Comparison of ENCODE assay signal across 10 cellular contexts in the genomic region with DNA sequence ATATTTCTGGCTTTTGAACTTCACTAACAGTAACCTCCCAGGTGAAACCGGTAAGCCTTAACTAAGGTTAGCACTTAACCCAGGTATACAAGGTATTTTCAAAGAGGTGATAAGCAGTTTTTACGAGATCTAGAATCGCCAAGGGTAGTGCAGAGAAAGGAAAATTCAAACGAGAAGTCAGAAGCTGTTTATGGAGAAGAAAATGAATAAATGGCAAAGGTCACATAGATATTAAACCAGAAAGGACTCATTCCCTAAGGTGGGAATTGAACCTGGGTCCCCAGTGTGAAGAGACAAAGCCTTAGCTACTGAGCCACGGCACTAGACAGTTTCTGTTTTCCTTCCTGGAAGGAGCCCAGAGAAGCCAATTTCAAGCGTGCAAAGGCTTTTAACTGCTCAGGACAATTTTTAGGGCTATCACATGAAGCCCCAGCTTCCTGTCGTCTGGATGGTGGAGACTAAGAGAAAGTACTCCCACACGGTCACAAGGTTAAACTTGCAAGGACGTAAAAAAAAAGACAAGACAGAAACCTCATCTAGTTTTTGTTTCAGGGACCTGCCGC. TPM values are rescaled to one million over a fixed set of nuclear protein-coding genes. Genes with fewer than 3 reads are reported as not detected.
DNase-seq lines count a peak whose midpoint lies in the region; ATAC-seq and TF ChIP-seq lines count a peak whose summit lies in the region.
"Had no signal": no experiment of that assay in that cellular context is flagged by ENCODE, and none has a peak within 500 bp of the region (broad histone marks: within the 10 kb centered on the region; RNA-seq: fewer than 3 reads in every experiment).

No MANE protein-coding gene starts in this region.

- H3K36me3 ChIP-seq in Peyer's patch = no peaks in the 10 kb centered on the region
- H3K36me3 ChIP-seq: SJSA1 had no signal

- intact Hi-C loops in Calu3 (cut with micrococcal nuclease; ENCODE audit: unreplicated experiment) (no loop called here), sciatic nerve (cut with DNase I) (no loop called here)

- no peaks in the 10 kb centered on the region for H3K27me3 ChIP-seq in Peyer's patch
- H3K27me3 ChIP-seq: SJSA1 had no signal

- peaks cover 13% of the 10 kb centered on the region for H3K36me3 Mint-ChIP-seq in Calu3 (ENCODE audit: insufficient read depth, unreplicated experiment)

- TF ChIP-seq CTCF in Calu3 (IDR thresholded peaks at IDR 0.05; ENCODE audit: unreplicated experiment) (no peak), Peyer's patch (IDR thresholded peaks at IDR 0.05) (no peak), cardiac fibroblast (IDR thresholded peaks at IDR 0.05; ENCODE audit: low read depth, low read length) (no peak)

- no peaks in the 10 kb centered on the region for H3K9me3 ChIP-seq in Peyer's patch
- H3K9me3 ChIP-seq: SJSA1 had no signal

- DNase-seq in Calu3 (no peak), Peyer's patch (peak in 2 of 3 donors; percentile 38 to 50), cardiac fibroblast (ENCODE audit: low read depth in 2 of 2) (peak; percentile 61 to 79), sciatic nerve (ENCODE audit: low spot score) (peak; percentile 40), superior temporal gyrus (ENCODE audit: extremely low spot score) (no peak), putamen (ENCODE audit: low spot score) (no peak), NCI-H146 treated with DMSO at 0.1 percent for 48 hours (lab: John Stamatoyannopoulos, UW; ENCODE audit: unreplicated experiment) (no peak)

- H3K4me3 Mint-ChIP-seq in Calu3 (ENCODE audit: low read depth, unreplicated experiment) = no peak overlapping the region

- H3K4me1 ChIP-seq in Peyer's patch = peaks cover 11 to 42% (median 18%) of the 10 kb centered on the region in 4 donors

- TF ChIP-seq POLR2A in Peyer's patch (IDR thresholded peaks at IDR 0.05) = no peak

- TSS peak; percentile 19 for BruUV-seq in Calu3 (replicated peaks; lab: Mats Ljungman, UMichigan)

- no peak for ATAC-seq in sciatic nerve
- no peak for ATAC-seq in GM21825 (IDR thresholded peaks at IDR 0.05; ENCODE audit: unreplicated experiment)

- H3K4me1 Mint-ChIP-seq in Calu3 (ENCODE audit: low read depth, unreplicated experiment) = peaks cover 65% of the 10 kb centered on the region

- peak overlapping the region; percentile 32 to 59 (median 44) for H3K27ac ChIP-seq in Peyer's patch
- H3K27ac ChIP-seq: SJSA1 had no signal

- no peak overlapping the region for H3K4me3 ChIP-seq in Peyer's patch
- H3K4me3 ChIP-seq in cardiac fibroblast (replicated peaks in 1 of 2; ENCODE audit: low read depth in 2 of 2, low read length in 2 of 2) = no peak overlapping the region
- H3K4me3 ChIP-seq: SJSA1 had no signal

- no peak overlapping the region for H3K27ac Mint-ChIP-seq in Calu3 (ENCODE audit: unreplicated experiment)

- H3K27me3 Mint-ChIP-seq in Calu3 (ENCODE audit: unreplicated experiment) = no peaks in the 10 kb centered on the region

- H3K9me3 Mint-ChIP-seq in Calu3 (ENCODE audit: low read depth, unreplicated experiment) = no peaks in the 10 kb centered on the region

- CTCF ChIA-PET in Calu3 (lab: Charles Lee) = no interaction called here

RNA-seq across cellular contexts. Expression of a gene that starts 5.7 kb away (rescaled TPM):
- total RNA-seq in Calu3 (2022) (6.2 and 7.5 TPM in 2 replicates), Peyer's patch (1 to 10 TPM; 3.9 to 9.4 (median 5.9) TPM), sciatic nerve (7.8 TPM)

RNA-seq across cellular contexts. Expression of a gene that starts 18.6 kb away (rescaled TPM):
- total RNA-seq in Calu3 (2022) (not detected in 2 replicates), Peyer's patch (not detected), sciatic nerve (not detected)
- total RNA-seq: SJSA1 had no signal

RNA-seq across cellular contexts. Expression of a gene that starts 44.0 kb away (rescaled TPM):
- total RNA-seq in Calu3 (2022) (not detected in 2 replicates), Peyer's patch (1 to 10 TPM; 1.5 to 7.0 (median 5.0) TPM), sciatic nerve (3.7 TPM)
- total RNA-seq: frontal cortex, SJSA1 had no signal

RNA-seq across cellular contexts. Expression of a gene that starts 50.4 kb away (rescaled TPM):
- total RNA-seq in Calu3 (2022) (21.0 and 24.0 TPM in 2 replicates), Peyer's patch (100 to 1,000 TPM in 1 of 4 donors, 10 to 100 TPM in 3; 10.0 to 124 (median 20.6) TPM), sciatic nerve (18.9 TPM)

Comparison
In these comparisons a context has a peak if more than half of its experiments do, and no peak if none do; other contexts are left out.
1. DNase-seq: peak in Peyer's patch (2 of 3), cardiac fibroblast (2 of 2) and sciatic nerve (single experiment); none in Calu3 (single experiment), superior temporal gyrus (single experiment), putamen (single experiment) and NCI-H146 treated with DMSO at 0.1 percent for 48 hours (single experiment).